In the genomic region with DNA sequence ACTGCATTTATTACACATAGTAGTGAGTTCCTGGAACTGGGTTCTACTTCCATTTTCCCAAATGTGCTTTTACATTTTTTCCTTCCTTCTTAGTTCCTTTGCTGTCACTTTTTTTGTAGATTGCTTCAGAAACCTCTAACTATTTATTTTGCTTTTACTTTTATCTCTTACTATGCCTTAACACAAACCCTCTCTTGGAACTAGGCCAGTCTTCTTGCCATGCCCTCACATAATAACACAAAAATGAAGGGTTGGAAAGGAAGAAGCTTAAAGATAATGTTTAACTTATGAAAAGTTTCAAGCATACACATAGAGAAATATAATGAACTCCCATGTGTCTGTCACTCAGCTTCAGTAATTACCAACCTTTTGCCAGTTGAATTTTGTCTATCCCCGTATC, we compare ENCODE assay signal across 21 cellular contexts. TPM values are rescaled to one million over a fixed set of nuclear protein-coding genes. Genes with fewer than 3 reads are reported as not detected.
A peak's percentile ranks its signal among the peaks of the same experiment; 100 is the strongest.
DNase-seq lines count a peak whose midpoint lies in the region; ATAC-seq and TF ChIP-seq lines count a peak whose summit lies in the region.
"Had no signal": no experiment of that assay in that cellular context is flagged by ENCODE, and none has a peak within 500 bp of the region (broad histone marks: within the 10 kb centered on the region; RNA-seq: fewer than 3 reads in every experiment).

No MANE protein-coding gene starts in this region.

- H3K36me3 ChIP-seq in OCI-LY3 (replicated peaks; ENCODE audit: low read depth, low read length) (peaks cover 80% of the 10 kb centered on the region), Peyer's patch (no peaks in the 10 kb centered on the region)
- H3K36me3 ChIP-seq: left ventricle myocardium inferior, ovary, vagina had no signal

- H3K4me3 Mint-ChIP-seq in nephron progenitor cell: peak overlapping the region; percentile 26
- H3K4me3 Mint-ChIP-seq: T-helper 1 cell treated with Interleukin-12 subunit alpha and Interleukin-12 subunit beta and Interleukin-4 antibody, amounts not matched to agents 30 μg/mL and 1 μg/mL, for 36 hours had no signal

- no peak overlapping the region for H3K4me3 ChIP-seq in OCI-LY3 (ENCODE audit: low read length)
- no peak overlapping the region for H3K4me3 ChIP-seq in Peyer's patch
- H3K4me3 ChIP-seq: body of pancreas, left ventricle myocardium inferior, ovary, vagina had no signal

- peaks cover 62% of the 10 kb centered on the region for H3K36me3 Mint-ChIP-seq in nephron progenitor cell (ENCODE audit: low read depth)

- DNase-seq in EH (ENCODE audit: low read depth): peak; percentile 45
- DNase-seq in dedifferentiated amniotic fluid mesenchymal stem cell (ENCODE audit: extremely low spot score): peak; percentile 44
- DNase-seq in nephron progenitor cell: no peak
- no peak for DNase-seq in DMS153 (lab: John Stamatoyannopoulos, UW)
- no peak for DNase-seq in Peyer's patch
- DNase-seq: activated CD4-positive, CD25-positive, alpha-beta regulatory T cell; activated naive CD4-positive, alpha-beta T cell treated with Interleukin-2 at 50 U/mL for 16 hours; BE2C; body of pancreas; cortex of kidney; HCEC 1CT; left ventricle myocardium inferior; MV-4-11; NCI-H2029; NCI-H510A treated with DMSO at 0.1 percent for 48 hours; ovary; SIG-M5 had no signal

- TF ChIP-seq CTCF in OCI-LY3 (IDR thresholded peaks at IDR 0.05; ENCODE audit: low read depth, low read length): no peak
- TF ChIP-seq CTCF in nephron progenitor cell (IDR thresholded peaks at IDR 0.05): no peak
- TF ChIP-seq CTCF in Peyer's patch (IDR thresholded peaks at IDR 0.05): no peak

- H3K27ac ChIP-seq in OCI-LY3 (ENCODE audit: low read length) (peak overlapping the region; percentile 1; the same call in 1 of the 2 replicates), Peyer's patch (peak overlapping the region in 1 of 4 donors; percentile 9)
- H3K27ac ChIP-seq: body of pancreas, left ventricle myocardium inferior, ovary, vagina had no signal

- H3K27ac Mint-ChIP-seq in nephron progenitor cell: peak overlapping the region; percentile 26
- H3K27ac Mint-ChIP-seq: T-helper 1 cell treated with Interleukin-12 subunit alpha and Interleukin-12 subunit beta and Interleukin-4 antibody, amounts not matched to agents 30 μg/mL and 1 μg/mL, for 36 hours had no signal

- no peak for ATAC-seq in esophagus mucosa
- ATAC-seq: body of pancreas had no signal

- H3K9me3 ChIP-seq in OCI-LY3 (ENCODE audit: insufficient read depth, low read length) (peaks cover 8% of the 10 kb centered on the region), Peyer's patch (peaks cover 0 to 3% (median 0%) of the 10 kb centered on the region in 4 donors)
- H3K9me3 ChIP-seq: BE2C, body of pancreas, left ventricle myocardium inferior, ovary, vagina had no signal

- TF ChIP-seq POLR2A in Peyer's patch (IDR thresholded peaks at IDR 0.05): no peak

- H3K9ac ChIP-seq in OCI-LY3 (ENCODE audit: low read length): no peak overlapping the region

- H3K9me3 Mint-ChIP-seq in nephron progenitor cell: peaks cover 18% of the 10 kb centered on the region

- H3K79me2 ChIP-seq in OCI-LY3 (ENCODE audit: low read length): peaks cover 99% of the 10 kb centered on the region

- peaks cover 3% of the 10 kb centered on the region for H3K27me3 Mint-ChIP-seq in nephron progenitor cell (ENCODE audit: low read depth, poor library complexity)

- peaks cover 74% of the 10 kb centered on the region for H4K20me1 ChIP-seq in OCI-LY3 (ENCODE audit: insufficient read depth, low read length)

- H3K4me2 ChIP-seq in OCI-LY3 (ENCODE audit: low read length): no peak overlapping the region; the same call in 1 of the 2 replicates

- H3K27me3 ChIP-seq in OCI-LY3 (ENCODE audit: low read depth, low read length): no peaks in the 10 kb centered on the region
- no peaks in the 10 kb centered on the region for H3K27me3 ChIP-seq in Peyer's patch
- H3K27me3 ChIP-seq: BE2C, body of pancreas, ovary, vagina had no signal

- no peak overlapping the region for H2AFZ ChIP-seq in OCI-LY3 (ENCODE audit: low read depth, low read length)

- peaks cover 49% of the 10 kb centered on the region for H3K4me1 ChIP-seq in OCI-LY3 (ENCODE audit: low read length)
- H3K4me1 ChIP-seq in Peyer's patch: peaks cover 0 to 59% (median 14%) of the 10 kb centered on the region in 4 donors

- peaks cover 85% of the 10 kb centered on the region for H3K4me1 Mint-ChIP-seq in nephron progenitor cell

RNA-seq across cellular contexts. Expression of a gene that starts 27.1 kb away (rescaled TPM):
- total RNA-seq in Peyer's patch (10 to 100 TPM; 34.4 to 72.6 (median 39.8) TPM), esophagus mucosa (36.6 TPM)

Comparison
In these comparisons a context has a peak if more than half of its experiments do, and no peak if none do; other contexts are left out.
1. DNase-seq: peak in EH (single experiment) and dedifferentiated amniotic fluid mesenchymal stem cell (single experiment); none in nephron progenitor cell (single experiment), DMS153 (single experiment) and Peyer's patch (0 of 3).